12 cellular contexts compared by ENCODE assay signal in genomic region chr2:85706063-85706462, GRCh38. TPM values are rescaled to one million over a fixed set of nuclear protein-coding genes. Genes with fewer than 3 reads are reported as not detected.
DNase-seq lines count a peak whose midpoint lies in the region; ATAC-seq and TF ChIP-seq lines count a peak whose summit lies in the region.
"Had no signal": no experiment of that assay in that cellular context is flagged by ENCODE, and none has a peak within 500 bp of the region (broad histone marks: within the 10 kb centered on the region; RNA-seq: fewer than 3 reads in every experiment).

No MANE protein-coding gene starts in this region.

- DNase-seq in activated CD4-positive, alpha-beta T cell treated with anti-CD3 and anti-CD28 coated beads, Interleukin-2, amount 10 ng/mL, durations not matched to agents 7 days and 5 days = no peak
- no peak for DNase-seq in activated CD4-positive, alpha-beta T cell treated with anti-CD3 and anti-CD28 coated beads for 4 hours
- DNase-seq in activated T-helper 2 cell treated with anti-CD3 and anti-CD28 coated beads, Interferon-gamma antibody, Interleukin-2, Interleukin-4, amounts not matched to agents 10 μg/mL and 5 μg/mL and 100 μg/mL, durations not matched to agents 14 hours and 24 hours and 36 hours (ENCODE audit: low spot score) = no peak
- no peak for DNase-seq in left lung
- DNase-seq in thoracic aorta (ENCODE audit: low spot score) = no peak
- no peak for DNase-seq in foreskin fibroblast
- no peak for DNase-seq in activated naive CD4-positive, alpha-beta T cell treated with Interleukin-2 at 50 U/mL for 16 hours
- DNase-seq: activated T-cell treated with anti-CD3 and anti-CD28 coated beads, Interleukin-2, amount 50 U/mL, for 1 hour; NCI-H2171 treated with DMSO at 0.1 percent for 48 hours had no signal

- no peak for TF ChIP-seq CTCF in left lung (IDR thresholded peaks at IDR 0.05)
- TF ChIP-seq CTCF in thoracic aorta (IDR thresholded peaks at IDR 0.05) = no peak
- TF ChIP-seq CTCF in foreskin fibroblast (IDR thresholded peaks at IDR 0.05; ENCODE audit: low read depth, low read length) = no peak

- no peak overlapping the region for H3K4me3 Mint-ChIP-seq in activated CD4-positive, alpha-beta T cell treated with anti-CD3 and anti-CD28 coated beads, Interleukin-2, amount 10 ng/mL, durations not matched to agents 7 days and 5 days
- no peak overlapping the region for H3K4me3 Mint-ChIP-seq in activated T-helper 2 cell treated with anti-CD3 and anti-CD28 coated beads, Interferon-gamma antibody, Interleukin-2, Interleukin-4, amounts not matched to agents 10 μg/mL and 5 μg/mL and 100 μg/mL, durations not matched to agents 14 hours and 24 hours and 36 hours (ENCODE audit: low read depth)

- H3K27ac Mint-ChIP-seq in activated CD4-positive, alpha-beta T cell treated with anti-CD3 and anti-CD28 coated beads, Interleukin-2, amount 10 ng/mL, durations not matched to agents 7 days and 5 days = peak overlapping the region; percentile 71
- H3K27ac Mint-ChIP-seq in activated T-helper 2 cell treated with anti-CD3 and anti-CD28 coated beads, Interferon-gamma antibody, Interleukin-2, Interleukin-4, amounts not matched to agents 10 μg/mL and 5 μg/mL and 100 μg/mL, durations not matched to agents 14 hours and 24 hours and 36 hours = peak overlapping the region; percentile 62

- POLR2A ChIA-PET in activated CD4-positive, alpha-beta T cell treated with anti-CD3 and anti-CD28 coated beads, Interleukin-2, amount 10 ng/mL, durations not matched to agents 7 days and 5 days (lab: Charles Lee) = no interaction called here

- peaks cover 27% of the 10 kb centered on the region for H3K27me3 Mint-ChIP-seq in activated CD4-positive, alpha-beta T cell treated with anti-CD3 and anti-CD28 coated beads, Interleukin-2, amount 10 ng/mL, durations not matched to agents 7 days and 5 days
- H3K27me3 Mint-ChIP-seq in activated T-helper 2 cell treated with anti-CD3 and anti-CD28 coated beads, Interferon-gamma antibody, Interleukin-2, Interleukin-4, amounts not matched to agents 10 μg/mL and 5 μg/mL and 100 μg/mL, durations not matched to agents 14 hours and 24 hours and 36 hours (ENCODE audit: low read depth) = peaks cover 28% of the 10 kb centered on the region

- no peaks in the 10 kb centered on the region for H3K36me3 ChIP-seq in left lung
- no peaks in the 10 kb centered on the region for H3K36me3 ChIP-seq in thoracic aorta

- H3K4me3 ChIP-seq in left lung (no peak overlapping the region), thoracic aorta (no peak overlapping the region), foreskin fibroblast (ENCODE audit: low read depth in 1 of 2, low read length in 2 of 2) (no peak overlapping the region)

- peaks cover 2% of the 10 kb centered on the region for H3K36me3 Mint-ChIP-seq in activated CD4-positive, alpha-beta T cell treated with anti-CD3 and anti-CD28 coated beads, Interleukin-2, amount 10 ng/mL, durations not matched to agents 7 days and 5 days (ENCODE audit: low read depth)
- H3K36me3 Mint-ChIP-seq in activated T-helper 2 cell treated with anti-CD3 and anti-CD28 coated beads, Interferon-gamma antibody, Interleukin-2, Interleukin-4, amounts not matched to agents 10 μg/mL and 5 μg/mL and 100 μg/mL, durations not matched to agents 14 hours and 24 hours and 36 hours (ENCODE audit: low read depth) = no peaks in the 10 kb centered on the region

- peaks cover 72 to 99% of the 10 kb centered on the region in 2 donors for H3K4me1 ChIP-seq in left lung
- H3K4me1 ChIP-seq in thoracic aorta (ENCODE audit: control insufficient read depth in 1 of 2, low read depth in 2 of 2) = peaks cover 6 to 37% of the 10 kb centered on the region in 2 donors

- no peak for ATAC-seq in left lung
- no peak for ATAC-seq in thoracic aorta (ENCODE audit: insufficient number of reproducible peaks, low FRiP score, low read depth)
- no peak for ATAC-seq in HG03196 (IDR thresholded peaks at IDR 0.05; ENCODE audit: unreplicated experiment)

- CTCF ChIA-PET in activated CD4-positive, alpha-beta T cell treated with anti-CD3 and anti-CD28 coated beads, Interleukin-2, amount 10 ng/mL, durations not matched to agents 7 days and 5 days (lab: Charles Lee) = interaction anchor here (0.6 to 6.0 kb wide), 14 partner anchors 8 to 131 kb away, joined by 3 to 39 read pairs (median 4); partner anchors contain the start of gene C2orf68

- H3K9me3 ChIP-seq in left lung (no peaks in the 10 kb centered on the region), thoracic aorta (no peaks in the 10 kb centered on the region)

- H3K27ac ChIP-seq in left lung (peak overlapping the region; percentile 94 to 95), thoracic aorta (peak overlapping the region; percentile 2 to 52)

- peaks cover 58% of the 10 kb centered on the region for H3K4me1 Mint-ChIP-seq in activated CD4-positive, alpha-beta T cell treated with anti-CD3 and anti-CD28 coated beads, Interleukin-2, amount 10 ng/mL, durations not matched to agents 7 days and 5 days
- H3K4me1 Mint-ChIP-seq in activated T-helper 2 cell treated with anti-CD3 and anti-CD28 coated beads, Interferon-gamma antibody, Interleukin-2, Interleukin-4, amounts not matched to agents 10 μg/mL and 5 μg/mL and 100 μg/mL, durations not matched to agents 14 hours and 24 hours and 36 hours (ENCODE audit: low read depth) = peaks cover 60% of the 10 kb centered on the region

- no peaks in the 10 kb centered on the region for H3K27me3 ChIP-seq in left lung
- H3K27me3 ChIP-seq in thoracic aorta (replicated peaks; ENCODE audit: insufficient read depth) = no peaks in the 10 kb centered on the region

- H3K9me3 Mint-ChIP-seq in activated CD4-positive, alpha-beta T cell treated with anti-CD3 and anti-CD28 coated beads, Interleukin-2, amount 10 ng/mL, durations not matched to agents 7 days and 5 days = no peaks in the 10 kb centered on the region
- no peaks in the 10 kb centered on the region for H3K9me3 Mint-ChIP-seq in activated T-helper 2 cell treated with anti-CD3 and anti-CD28 coated beads, Interferon-gamma antibody, Interleukin-2, Interleukin-4, amounts not matched to agents 10 μg/mL and 5 μg/mL and 100 μg/mL, durations not matched to agents 14 hours and 24 hours and 36 hours

- intact Hi-C loops in activated T-helper 2 cell treated with anti-CD3 and anti-CD28 coated beads, Interferon-gamma antibody, Interleukin-2, Interleukin-4, amounts not matched to agents 10 μg/mL and 5 μg/mL and 100 μg/mL, durations not matched to agents 14 hours and 24 hours and 36 hours (cut with micrococcal nuclease) = loop anchor here (2.0 kb wide), 1 partner anchor 69 kb away; no protein-coding TSS in a partner anchor
- intact Hi-C loops in left lung (cut with DNase I) = no loop called here

RNA-seq across cellular contexts. Expression of gene GNLY, which starts 11.9 kb away (rescaled TPM):
- total RNA-seq in activated CD4-positive, alpha-beta T cell treated with anti-CD3 and anti-CD28 coated beads, Interleukin-2, amount 10 ng/mL, durations not matched to agents 7 days and 5 days = 10 to 100 TPM; 72.9 to 75.5 TPM
- 21.9 and 23.5 TPM in 2 replicates for total RNA-seq in activated T-helper 2 cell treated with anti-CD3 and anti-CD28 coated beads, Interferon-gamma antibody, Interleukin-2, Interleukin-4, amounts not matched to agents 10 μg/mL and 5 μg/mL and 100 μg/mL, durations not matched to agents 14 hours and 24 hours and 36 hours
- total RNA-seq in left lung = 10 to 100 TPM in 1 of 2 donors, 1 to 10 TPM in 1; 9.2 to 10.5 TPM
- 1 to 10 TPM; 1.5 to 8.5 TPM for total RNA-seq in thoracic aorta
- total RNA-seq: OCI-LY7 had no signal

RNA-seq across cellular contexts. Expression of gene SFTPB, which starts 38.1 kb away (rescaled TPM):
- not detected for total RNA-seq in activated CD4-positive, alpha-beta T cell treated with anti-CD3 and anti-CD28 coated beads, Interleukin-2, amount 10 ng/mL, durations not matched to agents 7 days and 5 days
- total RNA-seq in activated T-helper 2 cell treated with anti-CD3 and anti-CD28 coated beads, Interferon-gamma antibody, Interleukin-2, Interleukin-4, amounts not matched to agents 10 μg/mL and 5 μg/mL and 100 μg/mL, durations not matched to agents 14 hours and 24 hours and 36 hours = not detected in 2 replicates
- total RNA-seq in left lung = over 10,000 TPM; 11,570 to 18,328 TPM
- not detected for total RNA-seq in thoracic aorta
- total RNA-seq: OCI-LY7 had no signal

RNA-seq across cellular contexts. Expression of gene ATOH8, which starts 47.7 kb away (rescaled TPM):
- under 1 TPM; 0.10 to 0.12 TPM for total RNA-seq in activated CD4-positive, alpha-beta T cell treated with anti-CD3 and anti-CD28 coated beads, Interleukin-2, amount 10 ng/mL, durations not matched to agents 7 days and 5 days
- total RNA-seq in activated T-helper 2 cell treated with anti-CD3 and anti-CD28 coated beads, Interferon-gamma antibody, Interleukin-2, Interleukin-4, amounts not matched to agents 10 μg/mL and 5 μg/mL and 100 μg/mL, durations not matched to agents 14 hours and 24 hours and 36 hours = 0.07 and 0.11 TPM in 2 replicates
- total RNA-seq in left lung = 10 to 100 TPM; 24.7 to 27.1 TPM
- 100 to 1,000 TPM in 1 of 2 donors, 10 to 100 TPM in 1; 78.4 to 207 TPM for total RNA-seq in thoracic aorta
- total RNA-seq: GM12878 had no signal

Comparison
In these comparisons a context has a peak if more than half of its experiments do, and no peak if none do; other contexts are left out.
1. RNA of gene SFTPB, which starts 38.1 kb away (total RNA-seq): 11,570 to 18,328 TPM in left lung; not detected in activated CD4-positive, alpha-beta T cell treated with anti-CD3 and anti-CD28 coated beads, Interleukin-2, amount 10 ng/mL, durations not matched to agents 7 days and 5 days, not detected in activated T-helper 2 cell treated with anti-CD3 and anti-CD28 coated beads, Interferon-gamma antibody, Interleukin-2, Interleukin-4, amounts not matched to agents 10 μg/mL and 5 μg/mL and 100 μg/mL, durations not matched to agents 14 hours and 24 hours and 36 hours and not detected in thoracic aorta; every median in the first group is over 1,000 times any median in the second.
2. RNA of gene ATOH8, which starts 47.7 kb away (total RNA-seq): 78.4 to 207 TPM in thoracic aorta and 24.7 to 27.1 TPM in left lung; 0.10 to 0.12 TPM in activated CD4-positive, alpha-beta T cell treated with anti-CD3 and anti-CD28 coated beads, Interleukin-2, amount 10 ng/mL, durations not matched to agents 7 days and 5 days and 0.07 to 0.11 TPM in activated T-helper 2 cell treated with anti-CD3 and anti-CD28 coated beads, Interferon-gamma antibody, Interleukin-2, Interleukin-4, amounts not matched to agents 10 μg/mL and 5 μg/mL and 100 μg/mL, durations not matched to agents 14 hours and 24 hours and 36 hours; every median in the first group is over 10 times any median in the second.